In the genomic region with DNA sequence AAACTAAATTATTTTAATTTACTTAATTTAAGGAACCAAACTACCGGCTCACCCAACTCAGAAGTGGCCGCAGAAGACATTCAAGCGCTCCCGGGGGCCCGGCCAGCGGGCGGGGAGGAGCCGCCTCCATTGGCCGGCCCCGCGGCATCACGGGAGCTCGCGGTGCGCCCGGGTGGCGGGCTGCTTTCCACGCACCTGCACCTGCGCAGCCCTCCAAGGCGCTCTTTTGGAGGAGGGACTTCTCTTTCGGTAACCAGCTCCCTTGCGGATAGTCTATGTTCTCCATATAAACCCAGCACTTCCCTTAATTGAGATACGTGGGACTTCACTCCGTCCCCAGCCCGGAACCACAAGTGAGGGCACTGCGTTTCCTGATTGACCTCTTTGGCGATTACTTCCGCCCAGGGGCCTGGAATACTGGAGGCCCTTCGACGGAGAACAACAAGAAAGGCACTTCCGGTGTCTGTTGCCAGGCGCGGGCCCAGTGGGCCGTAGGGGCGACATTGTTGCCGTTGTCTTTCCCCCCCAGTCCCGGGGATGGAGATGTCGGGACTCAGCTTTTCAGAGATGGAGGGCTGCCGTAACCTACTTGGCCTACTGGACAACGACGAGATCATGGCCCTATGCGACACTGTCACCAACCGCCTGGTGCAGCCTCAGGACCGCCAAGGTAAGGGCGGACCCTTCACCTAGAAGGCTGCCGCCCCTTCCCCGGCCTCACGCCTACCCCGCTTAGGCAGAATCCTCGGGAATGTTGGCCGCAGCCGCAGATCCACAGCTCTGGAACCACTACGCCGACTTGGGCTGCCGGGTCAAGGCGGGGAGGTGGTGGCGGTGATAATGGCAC, we compare ENCODE assay signal across 8 cellular contexts. TPM values are rescaled to one million over a fixed set of nuclear protein-coding genes. Genes with fewer than 3 reads are reported as not detected.
DNase-seq lines count a peak whose midpoint lies in the region; ATAC-seq and TF ChIP-seq lines count a peak whose summit lies in the region.

TSS of gene C3orf38 (plus strand) at position 444 of the 847 bp plus-strand sequence. CDS start at position 538, 94 bp downstream.

- H3K9me3 Mint-ChIP-seq in activated naive CD8-positive, alpha-beta T cell treated with anti-CD3 and anti-CD28 coated beads for 36 hours: no peaks in the 10 kb centered on the region
- H3K9me3 Mint-ChIP-seq in osteocyte (ENCODE audit: unreplicated experiment): no peaks in the 10 kb centered on the region

- TF ChIP-seq CTCF in osteocyte (IDR thresholded peaks at IDR 0.05) (no peak), thoracic aorta (IDR thresholded peaks at IDR 0.05) (no peak)

- H3K9me3 ChIP-seq in thoracic aorta: no peaks in the 10 kb centered on the region

- intact Hi-C loops in head of caudate nucleus (cut with DNase I): loop anchor here (2.0 kb wide), 1 partner anchor 91 kb away; the partner anchor contains the start of genes CGGBP1 and ZNF654

- peak within 1 kb of the TSS; percentile 89 to 91 for H3K27ac ChIP-seq in thoracic aorta

- H3K4me1 Mint-ChIP-seq in activated naive CD8-positive, alpha-beta T cell treated with anti-CD3 and anti-CD28 coated beads for 36 hours: peaks cover 26% of the 10 kb centered on the region
- peaks cover 25% of the 10 kb centered on the region for H3K4me1 Mint-ChIP-seq in osteocyte (ENCODE audit: unreplicated experiment)

- H3K4me1 ChIP-seq in thoracic aorta (ENCODE audit: control insufficient read depth in 1 of 2, low read depth in 2 of 2): peaks cover 17 to 29% of the 10 kb centered on the region in 2 donors

- peak within 1 kb of the TSS; percentile 98 for H3K27ac Mint-ChIP-seq in activated naive CD8-positive, alpha-beta T cell treated with anti-CD3 and anti-CD28 coated beads for 36 hours
- H3K27ac Mint-ChIP-seq in osteocyte (ENCODE audit: unreplicated experiment): peak within 1 kb of the TSS; percentile 97

- ATAC-seq in HG02623 (IDR thresholded peaks at IDR 0.05; ENCODE audit: unreplicated experiment) (peak; percentile 77), thoracic aorta (ENCODE audit: insufficient number of reproducible peaks, low FRiP score, low read depth) (peak; percentile 90)

- peak within 1 kb of the TSS; percentile 97 for H3K4me3 Mint-ChIP-seq in activated naive CD8-positive, alpha-beta T cell treated with anti-CD3 and anti-CD28 coated beads for 36 hours
- peak within 1 kb of the TSS; percentile 97 for H3K4me3 Mint-ChIP-seq in osteocyte (ENCODE audit: unreplicated experiment)

- peaks cover 13% of the 10 kb centered on the region for H3K36me3 Mint-ChIP-seq in activated naive CD8-positive, alpha-beta T cell treated with anti-CD3 and anti-CD28 coated beads for 36 hours
- H3K36me3 Mint-ChIP-seq in osteocyte (ENCODE audit: unreplicated experiment): peaks cover 8% of the 10 kb centered on the region

- H3K27me3 Mint-ChIP-seq in activated naive CD8-positive, alpha-beta T cell treated with anti-CD3 and anti-CD28 coated beads for 36 hours: no peaks in the 10 kb centered on the region
- no peaks in the 10 kb centered on the region for H3K27me3 Mint-ChIP-seq in osteocyte (ENCODE audit: unreplicated experiment)

- DNase-seq in NCI-H1092 treated with DMSO at 0.1 percent for 48 hours (lab: John Stamatoyannopoulos, UW) (peak; percentile 93), SKM-1 treated with dmso at 0.1 percent for 144 hours (lab: John Stamatoyannopoulos, UW; ENCODE audit: unreplicated experiment) (peak; percentile 86), head of caudate nucleus (peak; percentile 81 to 97 (median 91)), osteocyte (ENCODE audit: extremely low spot score, unreplicated experiment) (peak; percentile 93), thoracic aorta (ENCODE audit: low spot score) (peak; percentile 69)
- DNase-seq in activated naive CD8-positive, alpha-beta T cell treated with anti-CD3 and anti-CD28 coated beads for 36 hours: peak; percentile 82

- no peaks in the 10 kb centered on the region for H3K27me3 ChIP-seq in thoracic aorta (replicated peaks; ENCODE audit: insufficient read depth)

- peak; percentile 60 for TF ChIP-seq POLR2A in GM10847 (IDR thresholded peaks at IDR 0.05; ENCODE audit: extremely low read depth, insufficient read length)

- H3K4me3 ChIP-seq in thoracic aorta: peak within 1 kb of the TSS; percentile 90

- peaks cover under 1% of the 10 kb centered on the region for H3K36me3 ChIP-seq in thoracic aorta

RNA-seq across cellular contexts. Expression of gene C3orf38, which starts in this region (rescaled TPM):
- 10 to 100 TPM; 21.4 to 24.1 TPM for total RNA-seq in activated naive CD8-positive, alpha-beta T cell treated with anti-CD3 and anti-CD28 coated beads for 36 hours
- total RNA-seq in osteocyte (27.4 and 30.2 TPM in 2 replicates), thoracic aorta (10 to 100 TPM; 20.8 to 32.2 TPM)

Comparison
In these comparisons a context has a peak if more than half of its experiments do, and no peak if none do; other contexts are left out.
1. Peak in every context shown above with its lines: DNase-seq, ATAC-seq, H3K4me3 ChIP-seq and H3K27ac ChIP-seq.